8 cellular contexts compared by ENCODE assay signal in genomic region chr2:205776139-205776538, GRCh38.
DNase-seq lines count a peak whose midpoint lies in the region; ATAC-seq and TF ChIP-seq lines count a peak whose summit lies in the region.

No MANE protein-coding gene starts in this region.

- intact Hi-C loops in Right ventricle myocardium superior (cut with DNase I): loop anchor here (5.0 to 10.0 kb wide), 2 partner anchors 111 to 149 kb away; no protein-coding TSS in a partner anchor
- intact Hi-C loops in spleen (cut with DNase I; ENCODE audit: low total_unique reads): loop anchor here (10.0 kb wide), 1 partner anchor 149 kb away; no protein-coding TSS in a partner anchor

- H3K9me3 ChIP-seq in spleen: no peaks in the 10 kb centered on the region

- peaks cover 0 to 3% (median 0%) of the 10 kb centered on the region in 7 donors for H3K27me3 ChIP-seq in spleen (replicated peaks in 1 of 7)

- peak; percentile 63 for DNase-seq in stimulated activated CD4-positive, alpha-beta T cell treated with anti-CD3 and anti-CD28 coated beads, Interleukin-15, amount 100 ng/mL, for 24 hours
- DNase-seq in stimulated activated CD4-positive, alpha-beta T cell treated with anti-CD3 and anti-CD28 coated beads, Interleukin-12 subunit alpha, Interleukin-12 subunit beta, amount 100 ng/mL, for 4 hours: no peak
- peak; percentile 63 for DNase-seq in Right ventricle myocardium superior
- no peak for DNase-seq in spleen
- no peak for DNase-seq in NCI-H1105 (lab: John Stamatoyannopoulos, UW)

- H3K27ac ChIP-seq in spleen: no peak overlapping the region

- peak; percentile 58 for ATAC-seq in HG03521 (IDR thresholded peaks at IDR 0.05; ENCODE audit: unreplicated experiment)
- peak; percentile 89 for ATAC-seq in Right ventricle myocardium superior (ENCODE audit: poor library complexity)
- ATAC-seq in GM21515 (IDR thresholded peaks at IDR 0.05; ENCODE audit: unreplicated experiment): no peak

- TF ChIP-seq POLR2A in spleen (IDR thresholded peaks at IDR 0.05): no peak

- H3K4me1 ChIP-seq in spleen: no peaks in the 10 kb centered on the region

- no peak overlapping the region for H3K4me3 ChIP-seq in WI38 (ENCODE audit: low read depth, low read length)
- no peak overlapping the region for H3K4me3 ChIP-seq in spleen

- no peaks in the 10 kb centered on the region for H3K36me3 ChIP-seq in spleen

- WGBS in spleen, 5 donors: 79 to 84% (median 81%) methylated on average over 19 of the region's 19 CpGs

- peak; percentile 39; the same call in 1 of the 2 replicates for TF ChIP-seq CTCF in WI38 (IDR thresholded peaks at IDR 0.05; ENCODE audit: low read depth, low read length)
- TF ChIP-seq CTCF in spleen (IDR thresholded peaks at IDR 0.05 in 8 of 11, conservative IDR thresholded peaks at IDR 0.05 in 3 of 11): peak in 9 of 11 experiments; percentile 21 to 61 (median 44)

Comparison
In these comparisons a context has a peak if more than half of its experiments do, and no peak if none do; other contexts are left out.
1. DNase-seq: peak in stimulated activated CD4-positive, alpha-beta T cell treated with anti-CD3 and anti-CD28 coated beads, Interleukin-15, amount 100 ng/mL, for 24 hours (single experiment) and Right ventricle myocardium superior (single experiment); none in stimulated activated CD4-positive, alpha-beta T cell treated with anti-CD3 and anti-CD28 coated beads, Interleukin-12 subunit alpha, Interleukin-12 subunit beta, amount 100 ng/mL, for 4 hours (single experiment), spleen (single experiment) and NCI-H1105 (single experiment).